10 cellular contexts compared by ENCODE assay signal in genomic region chr6:49978332-49979226, GRCh38. TPM values are rescaled to one million over a fixed set of nuclear protein-coding genes. Genes with fewer than 3 reads are reported as not detected.
DNase-seq lines count a peak whose midpoint lies in the region; ATAC-seq, FAIRE-seq and TF ChIP-seq lines count a peak whose summit lies in the region.
"Had no signal": no experiment of that assay in that cellular context is flagged by ENCODE, and none has a peak within 500 bp of the region (broad histone marks: within the 10 kb centered on the region; RNA-seq: fewer than 3 reads in every experiment).

No MANE protein-coding gene starts in this region.

- no peak overlapping the region for H3K27ac ChIP-seq in mammary epithelial cell (ENCODE audit: insufficient read depth, low read depth, low read length)

- H3K79me2 ChIP-seq in mammary epithelial cell (ENCODE audit: insufficient read depth, low read length): no peaks in the 10 kb centered on the region

- H3K27me3 Mint-ChIP-seq in WTC11 (ENCODE audit: low read depth): no peaks in the 10 kb centered on the region

- CTCF ChIA-PET in mammary epithelial cell (lab: Charles Lee; ENCODE audit: low non-redundant PET) (no interaction called here), WTC11 (lab: Charles Lee) (no interaction called here)

- H3K36me3 Mint-ChIP-seq in WTC11: peaks cover 3% of the 10 kb centered on the region; the same call in 1 of the 2 replicates

- no peak for TF ChIP-seq CTCF in mammary epithelial cell (conservative IDR thresholded peaks at IDR 0.05 in 1 of 2, IDR thresholded peaks at IDR 0.05 in 1 of 2; ENCODE audit: extremely low read depth in 1 of 2, insufficient read depth in 1 of 2, low read depth in 1 of 2, low read length in 2 of 2)
- TF ChIP-seq CTCF in WTC11 (IDR thresholded peaks at IDR 0.05): no peak

- dilution Hi-C loops in mammary epithelial cell (cut with HindIII; ENCODE audit: low sequenced_read_pairs): no loop called here

- H3K9ac ChIP-seq in mammary epithelial cell (ENCODE audit: insufficient read depth, low read length): no peak overlapping the region

- peak overlapping the region in 2 of 3 experiments; percentile 0 to 2 for H3K4me3 ChIP-seq in mammary epithelial cell (replicated peaks in 1 of 3; ENCODE audit: insufficient read depth in 1 of 3, low read depth in 2 of 3, low read length in 3 of 3)

- H3K9me3 ChIP-seq in mammary epithelial cell (replicated peaks; ENCODE audit: insufficient read depth, low read length): no peaks in the 10 kb centered on the region

- no peaks in the 10 kb centered on the region for H3K4me1 ChIP-seq in mammary epithelial cell (ENCODE audit: insufficient read depth, low read length)

- no peaks in the 10 kb centered on the region for H3K36me3 ChIP-seq in mammary epithelial cell (ENCODE audit: insufficient read depth, low read length)

- DNase-seq in GM12892 (ENCODE audit: insufficient read length): no peak
- DNase-seq in mammary epithelial cell: no peak
- DNase-seq in WTC11 (ENCODE audit: low spot score): no peak
- no peak for DNase-seq in DMS153 treated with DMSO at 0.1 percent for 48 hours (lab: John Stamatoyannopoulos, UW; ENCODE audit: unreplicated experiment)
- no peak for DNase-seq in activated effector memory CD4-positive, alpha-beta T cell treated with anti-CD3 and anti-CD28 coated beads, Interleukin-2, amount 50 U/mL, for 16 hours
- no peak for DNase-seq in stimulated activated CD4-positive, alpha-beta T cell treated with anti-CD3 and anti-CD28 coated beads, Interleukin-4, amount 100 ng/mL, for 1 hour
- DNase-seq: Right ventricle myocardium superior had no signal

- peaks cover 17% of the 10 kb centered on the region for H3K4me1 Mint-ChIP-seq in WTC11

- H3K27ac Mint-ChIP-seq in WTC11: no peak overlapping the region

- FAIRE-seq in GM12892 (lab: Jason Lieb, UNC): peak; percentile 74

- H3K9me3 Mint-ChIP-seq in WTC11: peaks cover 8% of the 10 kb centered on the region

- in situ Hi-C loops in mammary epithelial cell (cut with MboI; ENCODE audit: low sequenced_read_pairs in 2 of 2): no loop called here

- no peak overlapping the region for H3K4me3 Mint-ChIP-seq in WTC11

- H3K27me3 ChIP-seq in mammary epithelial cell (ENCODE audit: insufficient read depth, low read length): no peaks in the 10 kb centered on the region

- ATAC-seq in GM19463 (IDR thresholded peaks at IDR 0.05; ENCODE audit: unreplicated experiment): peak; percentile 37
- ATAC-seq in HG03159 (IDR thresholded peaks at IDR 0.05; ENCODE audit: unreplicated experiment): peak; percentile 58
- no peak for ATAC-seq in WTC11

- H3K4me2 ChIP-seq in mammary epithelial cell (ENCODE audit: insufficient read depth, low read depth, low read length): peak overlapping the region; percentile 55

- H4K20me1 ChIP-seq in mammary epithelial cell (ENCODE audit: insufficient read depth, low read length): no peaks in the 10 kb centered on the region

- TF ChIP-seq POLR2A in GM12892 (IDR thresholded peaks at IDR 0.05; ENCODE audit: low read depth, low read length): no peak

- WGBS in mammary epithelial cell (ENCODE audit: low coverage, missing lambda C conversion rate): 32% methylated on average over 3 of the region's 3 CpGs

- intact Hi-C loops in mammary epithelial cell (cut with micrococcal nuclease): no loop called here

- BruUV-seq in mammary epithelial cell (replicated peaks; lab: Mats Ljungman, UMichigan): no TSS peak

- POLR2A ChIA-PET in WTC11 (lab: Charles Lee): no interaction called here

- H2AFZ ChIP-seq in mammary epithelial cell (ENCODE audit: low read depth, low read length): peak overlapping the region; percentile 22

TF ChIP-seq in WTC11, 78 proteins besides CTCF, POLR2A, EP300 and RAD21:
- TF ChIP-seq RELA (CRISPR knock-in tag; IDR thresholded peaks at IDR 0.05; ENCODE audit: borderline replicate concordance) (no peak), CREM (CRISPR knock-in tag; IDR thresholded peaks at IDR 0.05) (no peak)

RNA-seq across cellular contexts. Expression of gene DEFB113, which starts 9.2 kb away (rescaled TPM):
- polyA plus RNA-seq in GM12892 (2012; ENCODE audit: missing spikeins): not detected
- total RNA-seq in mammary epithelial cell: not detected
- polyA plus RNA-seq in mammary epithelial cell: not detected
- not detected for polyA minus RNA-seq in mammary epithelial cell
- total RNA-seq in WTC11 (2021): not detected in 3 replicates
- total RNA-seq: Right ventricle myocardium superior had no signal
- polyA plus RNA-seq: esophagus had no signal

RNA-seq across cellular contexts. Expression of gene DEFB114, which starts 14.6 kb away (rescaled TPM):
- not detected for polyA plus RNA-seq in GM12892 (2012; ENCODE audit: missing spikeins)
- total RNA-seq in mammary epithelial cell (not detected), WTC11 (2021) (not detected in 3 replicates)
- polyA plus RNA-seq in mammary epithelial cell: not detected
- not detected for polyA minus RNA-seq in mammary epithelial cell
- total RNA-seq: Right ventricle myocardium superior had no signal
- polyA plus RNA-seq: esophagus had no signal

RNA-seq across cellular contexts. Expression of gene DEFB110, which starts 43.2 kb away (rescaled TPM):
- not detected for polyA plus RNA-seq in GM12892 (2012; ENCODE audit: missing spikeins)
- total RNA-seq in mammary epithelial cell: not detected
- not detected for polyA plus RNA-seq in mammary epithelial cell
- polyA minus RNA-seq in mammary epithelial cell: not detected
- total RNA-seq in WTC11 (2021): not detected in 3 replicates
- total RNA-seq: Right ventricle myocardium superior had no signal
- polyA plus RNA-seq: esophagus had no signal
